In genomic region chr3:132457301-132457700, GRCh38 we compare ENCODE assay signal across 17 cellular contexts. TPM values are rescaled to one million over a fixed set of nuclear protein-coding genes. Genes with fewer than 3 reads are reported as not detected.
DNase-seq lines count a peak whose midpoint lies in the region; ATAC-seq and TF ChIP-seq lines count a peak whose summit lies in the region.
"Had no signal": no experiment of that assay in that cellular context is flagged by ENCODE, and none has a peak within 500 bp of the region (broad histone marks: within the 10 kb centered on the region; RNA-seq: fewer than 3 reads in every experiment).

No MANE protein-coding gene starts in this region.

- no peaks in the 10 kb centered on the region for H3K9me2 ChIP-seq in MM.1S (replicated peaks; ENCODE audit: insufficient read depth, low read length)

- no peak overlapping the region for H2AFZ ChIP-seq in MM.1S (ENCODE audit: low read length)

- H3K27ac ChIP-seq in MM.1S (ENCODE audit: low read length), result peak overlapping the region; percentile 20; the same call in 1 of the 2 replicates
- H3K27ac ChIP-seq: 22Rv1, BLaER1 had no signal

- H4K20me1 ChIP-seq in MM.1S (ENCODE audit: insufficient read depth, low read length), result no peaks in the 10 kb centered on the region
- H4K20me1 ChIP-seq: BLaER1 had no signal

- ATAC-seq in HG03520 (IDR thresholded peaks at IDR 0.05; ENCODE audit: unreplicated experiment), result no peak
- ATAC-seq: HCT116, HepG2 had no signal

- H3K9me3 ChIP-seq in MM.1S (replicated peaks; ENCODE audit: insufficient read depth, low read length), result no peaks in the 10 kb centered on the region
- no peaks in the 10 kb centered on the region for H3K9me3 ChIP-seq in adipocyte (ENCODE audit: control insufficient read depth, low read length)
- H3K9me3 ChIP-seq: BLaER1, Caco-2 had no signal

- peak; percentile 35 for DNase-seq in AG10803 (ENCODE audit: low read depth)
- no peak for DNase-seq in MM.1S
- DNase-seq in adipocyte (ENCODE audit: low read depth), result peak; percentile 34
- DNase-seq in fibroblast of villous mesenchyme (ENCODE audit: low read depth), result peak; percentile 25
- no peak for DNase-seq in DMS153 (lab: John Stamatoyannopoulos, UW)
- DNase-seq in NCI-H510A (lab: John Stamatoyannopoulos, UW), result no peak
- DNase-seq in KBM-7, result no peak
- DNase-seq: AML-193; Caco-2; CD8-positive, alpha-beta memory T cell; DMS53; GF-D8 had no signal

- peaks cover 27% of the 10 kb centered on the region for H3K36me3 ChIP-seq in MM.1S (replicated peaks; ENCODE audit: insufficient read depth, low read length)
- H3K36me3 ChIP-seq in adipocyte (ENCODE audit: control insufficient read depth, insufficient read depth, low read length, severe bottlenecking), result peaks cover 99% of the 10 kb centered on the region

- H3K9ac ChIP-seq in MM.1S (ENCODE audit: low read length), result no peak overlapping the region
- H3K9ac ChIP-seq in adipocyte (ENCODE audit: low read length), result no peak overlapping the region
- H3K9ac ChIP-seq: BLaER1 had no signal

- H3K4me3 ChIP-seq in AG10803 (ENCODE audit: low read length), result no peak overlapping the region
- H3K4me3 ChIP-seq in MM.1S (ENCODE audit: low read length), result no peak overlapping the region
- H3K4me3 ChIP-seq in adipocyte (ENCODE audit: low read length), result no peak overlapping the region
- no peak overlapping the region for H3K4me3 ChIP-seq in fibroblast of villous mesenchyme (ENCODE audit: low read depth, low read length)
- H3K4me3 ChIP-seq: BLaER1 had no signal

- H3K27me3 ChIP-seq in MM.1S (replicated peaks; ENCODE audit: insufficient read depth, low read length), result no peaks in the 10 kb centered on the region
- H3K27me3 ChIP-seq in adipocyte (replicated peaks; ENCODE audit: control insufficient read depth, insufficient read depth, low read length), result no peaks in the 10 kb centered on the region
- H3K27me3 ChIP-seq: BLaER1 had no signal

- no peak overlapping the region for H3K4me2 ChIP-seq in MM.1S (ENCODE audit: low read depth, low read length)
- H3K4me2 ChIP-seq: BLaER1 had no signal

- no peaks in the 10 kb centered on the region for H3K79me2 ChIP-seq in MM.1S (ENCODE audit: low read length)

- H3F3A ChIP-seq in MM.1S (ENCODE audit: insufficient read depth, low read length), result no peaks in the 10 kb centered on the region; the same call in 1 of the 2 replicates

- H3K4me1 ChIP-seq in MM.1S (ENCODE audit: low read length) (peaks cover 18% of the 10 kb centered on the region), adipocyte (ENCODE audit: control insufficient read depth, insufficient read depth, low read length) (no peaks in the 10 kb centered on the region)
- H3K4me1 ChIP-seq: BLaER1, Caco-2 had no signal

- in situ Hi-C loops in KBM-7 (cut with MboI; ENCODE audit: low pct_unique_long_range_greater_than_20kb, low sequenced_read_pairs), result no loop called here

- TF ChIP-seq CTCF in AG10803 (conservative IDR thresholded peaks at IDR 0.05; ENCODE audit: low read length), result no peak
- TF ChIP-seq CTCF in MM.1S (IDR thresholded peaks at IDR 0.05; ENCODE audit: low read length), result no peak
- TF ChIP-seq CTCF in fibroblast of villous mesenchyme (IDR thresholded peaks at IDR 0.05; ENCODE audit: insufficient read depth, low read depth, low read length), result no peak

RNA-seq across cellular contexts. Expression of gene DNAJC13, which starts 40.0 kb away (rescaled TPM):
- 91.8 and 107 TPM in 2 replicates for total RNA-seq in fibroblast of villous mesenchyme

Comparison
In these comparisons a context has a peak if more than half of its experiments do, and no peak if none do; other contexts are left out.
1. DNase-seq: peak in AG10803 (single experiment), adipocyte (single experiment) and fibroblast of villous mesenchyme (single experiment); none in MM.1S (single experiment), DMS153 (single experiment), NCI-H510A (single experiment) and KBM-7 (single experiment).